ENCODE assay signal across 8 cellular contexts in genomic region chr10:110226555-110226925, GRCh38. TPM values are rescaled to one million over a fixed set of nuclear protein-coding genes. Genes with fewer than 3 reads are reported as not detected.
DNase-seq lines count a peak whose midpoint lies in the region; ATAC-seq, FAIRE-seq and TF ChIP-seq lines count a peak whose summit lies in the region.

No MANE protein-coding gene starts in this region.

- no peaks in the 10 kb centered on the region for H3K9me3 ChIP-seq in endothelial cell of umbilical vein (replicated peaks; ENCODE audit: control insufficient read depth, insufficient read depth, low read length)

- peak; percentile 93 for DNase-seq in AG08396 (ENCODE audit: low spot score)
- peak; percentile 97 for DNase-seq in H7
- DNase-seq in NOMO-1 (lab: John Stamatoyannopoulos, UW; ENCODE audit: unreplicated experiment in 2 of 2) = peak; percentile 79 to 96
- DNase-seq in activated T-cell treated with anti-CD3 and anti-CD28 coated beads for 1 hour (ENCODE audit: low read depth) = peak; percentile 83
- DNase-seq in endothelial cell of umbilical vein (ENCODE audit: low read depth, low spot score) = peak; percentile 87
- peak; percentile 88 to 89 for DNase-seq in mesothelial cell of epicardium (ENCODE audit: low spot score in 2 of 2, unreplicated experiment in 2 of 2)
- peak; percentile 64 to 73 for DNase-seq in stimulated activated CD8-positive, alpha-beta memory T cell treated with anti-CD3 and anti-CD28 coated beads, Interleukin-15, amount 100 ng/mL, for 4 hours (ENCODE audit: low read depth in 2 of 2)

- H3K4me3 ChIP-seq in H7 (ENCODE audit: insufficient read depth, low read depth, low read length) (peak overlapping the region; percentile 76), endothelial cell of umbilical vein (replicated peaks in 1 of 3; ENCODE audit: insufficient read depth in 1 of 3, low read depth in 1 of 3, low read length in 3 of 3) (peak overlapping the region in 2 of 3 experiments; percentile 75 to 92)

- peak overlapping the region; percentile 96 for H3K4me3 Mint-ChIP-seq in mesothelial cell of epicardium

- peak overlapping the region; percentile 98 for H3K27ac Mint-ChIP-seq in mesothelial cell of epicardium

- H3K4me1 ChIP-seq in endothelial cell of umbilical vein (ENCODE audit: control insufficient read depth, extremely low read depth, insufficient read depth, low read length) = peaks cover 7% of the 10 kb centered on the region

- intact Hi-C loops in endothelial cell of umbilical vein (cut with micrococcal nuclease) = loop anchor here (2.0 to 5.0 kb wide), 4 partner anchors 52 to 1911 kb away; no protein-coding TSS in a partner anchor

- no peaks in the 10 kb centered on the region for H3K9me3 Mint-ChIP-seq in mesothelial cell of epicardium

- BruUV-seq in endothelial cell of umbilical vein (replicated peaks; lab: Mats Ljungman, UMichigan) = no TSS peak

- ATAC-seq in HG03354 (IDR thresholded peaks at IDR 0.05; ENCODE audit: poor library complexity, severe bottlenecking, unreplicated experiment) = no peak

- peaks cover 8% of the 10 kb centered on the region for H3K36me3 Mint-ChIP-seq in mesothelial cell of epicardium

- H3K27ac ChIP-seq in endothelial cell of umbilical vein (ENCODE audit: insufficient read depth, low read depth, low read length) = no peak overlapping the region

- POLR2A ChIA-PET in endothelial cell of umbilical vein (lab: Charles Lee) = interaction anchor here (0.6 to 0.8 kb wide), 4 partner anchors 15 to 70 kb away, joined by 3 to 6 read pairs (median 4); no protein-coding TSS in a partner anchor

- FAIRE-seq in endothelial cell of umbilical vein (lab: Jason Lieb, UNC) = peak; percentile 38

- peaks cover 20% of the 10 kb centered on the region for H3K4me1 Mint-ChIP-seq in mesothelial cell of epicardium

- no peak for TF ChIP-seq POLR2A in endothelial cell of umbilical vein (IDR thresholded peaks at IDR 0.05; ENCODE audit: low read depth, low read length)

- H3K27me3 ChIP-seq in H7 (ENCODE audit: control insufficient read depth, insufficient read depth, low read length) (peaks cover 5% of the 10 kb centered on the region), endothelial cell of umbilical vein (ENCODE audit: control insufficient read depth in 2 of 2, insufficient read depth in 2 of 2, low read length in 2 of 2) (no peaks in the 10 kb centered on the region)

- TF ChIP-seq CTCF in endothelial cell of umbilical vein (IDR thresholded peaks at IDR 0.05; ENCODE audit: extremely low read depth in 1 of 2, insufficient read depth in 1 of 2, low read depth in 1 of 2, low read length in 2 of 2) (no peak), mesothelial cell of epicardium (IDR thresholded peaks at IDR 0.05; ENCODE audit: unreplicated experiment) (no peak)

- H3K9ac ChIP-seq in endothelial cell of umbilical vein (replicated peaks; ENCODE audit: extremely low read depth, insufficient read depth, low read length) = no peak overlapping the region

- H3K79me2 ChIP-seq in endothelial cell of umbilical vein (ENCODE audit: control insufficient read depth, insufficient read depth, low read length) = no peaks in the 10 kb centered on the region

- H4K20me1 ChIP-seq in endothelial cell of umbilical vein (replicated peaks; ENCODE audit: control insufficient read depth, extremely low read depth, insufficient read depth, low read length) = no peaks in the 10 kb centered on the region

- H2AFZ ChIP-seq in endothelial cell of umbilical vein (ENCODE audit: low read depth, low read length) = peak overlapping the region; percentile 100

- H3K4me2 ChIP-seq in endothelial cell of umbilical vein (ENCODE audit: insufficient read depth, low read length) = no peak overlapping the region

- H3K27me3 Mint-ChIP-seq in mesothelial cell of epicardium (ENCODE audit: low read depth) = no peaks in the 10 kb centered on the region

- no peaks in the 10 kb centered on the region for H3K36me3 ChIP-seq in H7 (replicated peaks; ENCODE audit: control insufficient read depth, insufficient read depth, low read length)
- H3K36me3 ChIP-seq in endothelial cell of umbilical vein (ENCODE audit: control insufficient read depth in 2 of 2, extremely low read depth in 1 of 2, insufficient read depth in 2 of 2, low read length in 2 of 2) = no peaks in the 10 kb centered on the region

- dilution Hi-C loops in endothelial cell of umbilical vein (cut with MboI; ENCODE audit: extremely low pct_ligation_motif_present, low sequenced_read_pairs) = no loop called here

- CTCF ChIA-PET in endothelial cell of umbilical vein (lab: Charles Lee) = interaction anchor here (0.8 to 10.1 kb wide), 7 partner anchors 16 to 342 kb away, joined by 3 to 99 read pairs (median 4); partner anchors contain the start of gene MXI1

- no peaks in the 10 kb centered on the region for H3K9me1 ChIP-seq in endothelial cell of umbilical vein (replicated peaks; ENCODE audit: control insufficient read depth, extremely low read depth, insufficient read depth, low read length)

TF ChIP-seq in endothelial cell of umbilical vein, 7 proteins besides CTCF, POLR2A, EP300 and RAD21:
- TF ChIP-seq EZH2 (IDR thresholded peaks at IDR 0.05; ENCODE audit: borderline replicate concordance, low read depth, low read length, severe bottlenecking) = no peak
- TF ChIP-seq MAX (IDR thresholded peaks at IDR 0.05; ENCODE audit: insufficient read depth, insufficient read length) = peak; percentile 35
- no peak for TF ChIP-seq POLR2AphosphoS5 (IDR thresholded peaks at IDR 0.05; ENCODE audit: insufficient read depth, low read depth, low read length)
TF ChIP-seq in endothelial cell of umbilical vein: peak in this region for 1.

RNA-seq across cellular contexts. Expression of gene MXI1, which starts 19.1 kb away (rescaled TPM):
- total RNA-seq in H7 (2014; rRNA removed; shearing (Covaris generic)) = 9.2 and 10.3 TPM in 2 replicates
- total RNA-seq in endothelial cell of umbilical vein = 4.7 and 8.5 TPM in 2 replicates
- 2.7 and 3.0 TPM in 2 replicates for polyA plus RNA-seq in endothelial cell of umbilical vein
- polyA plus RNA-seq in endothelial cell of umbilical vein (2011; cell fraction: cytosol; rRNA removed) = 2.6 and 3.6 TPM in 2 replicates
- polyA plus RNA-seq in endothelial cell of umbilical vein (2011; cell fraction: nucleus; rRNA removed) = 3.0 and 3.2 TPM in 2 replicates
- 5.5 and 8.6 TPM in 2 replicates for polyA plus RNA-seq in endothelial cell of umbilical vein (2012)
- 3.1 and 4.5 TPM in 2 replicates for polyA minus RNA-seq in endothelial cell of umbilical vein
- polyA minus RNA-seq in endothelial cell of umbilical vein (2011; cell fraction: cytosol; rRNA and poly(A)+ RNA removed) = 17.6 TPM
- polyA minus RNA-seq in endothelial cell of umbilical vein (2011; cell fraction: nucleus; rRNA and poly(A)+ RNA removed) = 1.7 and 2.4 TPM in 2 replicates
- 28.3 to 32.7 TPM (median 30.6 TPM) in 3 replicates for total RNA-seq in mesothelial cell of epicardium
